ENCODE assay signal across 8 cellular contexts in the genomic region with DNA sequence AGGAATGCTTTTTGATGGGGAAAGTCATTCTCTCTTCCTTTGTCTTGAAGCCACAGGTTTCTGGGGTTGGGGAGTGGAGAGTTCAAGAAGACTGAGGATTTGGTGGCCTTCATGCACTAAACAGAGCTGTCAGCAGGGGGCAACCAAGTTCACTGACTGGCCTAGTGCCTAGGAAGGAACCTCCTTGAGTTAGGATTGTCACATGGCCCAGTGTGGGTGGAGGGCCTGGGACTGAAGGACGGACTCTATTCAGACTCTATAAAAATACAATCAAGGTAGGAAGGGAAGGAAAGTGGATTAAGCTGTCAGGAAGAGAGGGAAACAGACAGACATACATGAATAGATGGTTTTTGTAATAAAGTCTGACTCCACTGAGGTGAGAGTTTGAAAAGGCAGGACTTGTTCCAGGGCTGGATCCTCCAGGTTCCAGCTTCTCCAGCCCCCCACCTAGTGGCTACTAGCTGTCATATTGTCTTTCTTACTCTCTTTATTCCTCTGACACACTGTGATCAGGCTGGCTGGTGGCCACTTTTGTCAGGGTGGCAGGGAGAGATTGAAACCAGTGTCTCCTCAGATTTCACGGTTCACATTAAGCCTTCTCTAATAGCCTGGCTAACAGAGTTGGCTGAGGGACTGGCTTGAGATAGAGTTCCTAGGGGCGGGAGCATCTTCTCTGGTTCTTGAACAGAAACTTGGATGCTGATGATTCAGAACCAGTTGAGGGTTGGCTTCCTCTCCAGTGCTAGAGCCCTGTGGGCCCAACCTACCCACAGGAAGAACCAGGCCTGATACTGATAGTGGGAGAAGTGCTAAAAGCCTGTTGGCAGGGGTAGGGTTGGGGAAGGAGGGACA. TPM values are rescaled to one million over a fixed set of nuclear protein-coding genes. Genes with fewer than 3 reads are reported as not detected.
DNase-seq lines count a peak whose midpoint lies in the region; ATAC-seq and TF ChIP-seq lines count a peak whose summit lies in the region.

No MANE protein-coding gene starts in this region.

- H3K9me3 Mint-ChIP-seq in activated naive CD8-positive, alpha-beta T cell treated with anti-CD3 and anti-CD28 coated beads, Interleukin-2, amount 50 U/mL, for 24 hours, result no peaks in the 10 kb centered on the region

- H3K9me3 ChIP-seq in parathyroid adenoma (ENCODE audit: control insufficient read depth, low read length), result no peaks in the 10 kb centered on the region
- no peaks in the 10 kb centered on the region for H3K9me3 ChIP-seq in tibial nerve

- H3K9ac ChIP-seq in parathyroid adenoma, result no peak overlapping the region

- no peak overlapping the region for H3K4me2 ChIP-seq in parathyroid adenoma (ENCODE audit: low read length)

- H3K4me1 ChIP-seq in parathyroid adenoma (peaks cover 5% of the 10 kb centered on the region), tibial nerve (peaks cover 0 to 53% (median 49%) of the 10 kb centered on the region in 4 donors)

- peak; percentile 62 for TF ChIP-seq CTCF in parathyroid adenoma (IDR thresholded peaks at IDR 0.05)
- peak; percentile 67 to 93 (median 87) for TF ChIP-seq CTCF in tibial nerve (IDR thresholded peaks at IDR 0.05)

- H3K27me3 Mint-ChIP-seq in activated naive CD8-positive, alpha-beta T cell treated with anti-CD3 and anti-CD28 coated beads, Interleukin-2, amount 50 U/mL, for 24 hours, result no peaks in the 10 kb centered on the region

- H3K36me3 ChIP-seq in parathyroid adenoma (ENCODE audit: control insufficient read depth, insufficient read depth, low read length), result no peaks in the 10 kb centered on the region
- H3K36me3 ChIP-seq in tibial nerve, result peaks cover 0 to 20% (median 0%) of the 10 kb centered on the region in 3 donors

- H3K36me3 Mint-ChIP-seq in activated naive CD8-positive, alpha-beta T cell treated with anti-CD3 and anti-CD28 coated beads, Interleukin-2, amount 50 U/mL, for 24 hours (ENCODE audit: low read depth), result peaks cover 50% of the 10 kb centered on the region

- peak; percentile 93 for DNase-seq in GM03348 (ENCODE audit: low spot score)
- DNase-seq in Kasumi-1 (lab: John Stamatoyannopoulos, UW), result peak; percentile 94 to 95
- DNase-seq in SKM-1 (lab: John Stamatoyannopoulos, UW; ENCODE audit: unreplicated experiment), result peak; percentile 85
- DNase-seq in activated naive CD8-positive, alpha-beta T cell treated with anti-CD3 and anti-CD28 coated beads, Interleukin-2, amount 50 U/mL, for 24 hours, result peak; percentile 83
- DNase-seq in head of caudate nucleus, result peak; percentile 56 to 92 (median 82)
- DNase-seq in tibial nerve (ENCODE audit: low spot score in 2 of 2), result peak; percentile 74 to 91

- peak in 1 of 2 donors; percentile 58 for TF ChIP-seq EP300 in tibial nerve (IDR thresholded peaks at IDR 0.05)

- no peaks in the 10 kb centered on the region for H3K79me2 ChIP-seq in parathyroid adenoma

- H3K27me3 ChIP-seq in parathyroid adenoma (ENCODE audit: control insufficient read depth, insufficient read depth, low read length) (no peaks in the 10 kb centered on the region), tibial nerve (no peaks in the 10 kb centered on the region)

- intact Hi-C loops in head of caudate nucleus (cut with DNase I), result loop anchor here (5.0 kb wide), 2 partner anchors 44 to 46 kb away; a partner anchor contains a TSS

- peak overlapping the region; percentile 67 for H3K4me3 Mint-ChIP-seq in activated naive CD8-positive, alpha-beta T cell treated with anti-CD3 and anti-CD28 coated beads, Interleukin-2, amount 50 U/mL, for 24 hours

- peak overlapping the region; percentile 96 for H3K27ac Mint-ChIP-seq in activated naive CD8-positive, alpha-beta T cell treated with anti-CD3 and anti-CD28 coated beads, Interleukin-2, amount 50 U/mL, for 24 hours

- H3K4me1 Mint-ChIP-seq in activated naive CD8-positive, alpha-beta T cell treated with anti-CD3 and anti-CD28 coated beads, Interleukin-2, amount 50 U/mL, for 24 hours, result peaks cover 58% of the 10 kb centered on the region

- H3K4me3 ChIP-seq in parathyroid adenoma (ENCODE audit: low read depth, low read length) (peak overlapping the region; percentile 3), tibial nerve (no peak overlapping the region)

- TF ChIP-seq POLR2A in tibial nerve (IDR thresholded peaks at IDR 0.05), result peak in 1 of 2 donors; percentile 13

- no peak overlapping the region for H2AFZ ChIP-seq in parathyroid adenoma

- peak; percentile 74 for ATAC-seq in activated naive CD8-positive, alpha-beta T cell treated with anti-CD3 and anti-CD28 coated beads, Interleukin-2, amount 50 U/mL, for 24 hours
- ATAC-seq in GM19455 (IDR thresholded peaks at IDR 0.05; ENCODE audit: unreplicated experiment), result no peak

- WGBS in tibial nerve, 2 donors, result 38% methylated on average over 3 of the region's 3 CpGs

- H3K27ac ChIP-seq in parathyroid adenoma (peak overlapping the region; percentile 33), tibial nerve (peak overlapping the region; percentile 21 to 99 (median 96))

RNA-seq across cellular contexts. Expression of a gene that starts 4.1 kb away (rescaled TPM):
- 10 to 100 TPM; 49.6 to 97.2 (median 56.0) TPM for total RNA-seq in tibial nerve

RNA-seq across cellular contexts. Expression of a gene that starts 30.6 kb away (rescaled TPM):
- total RNA-seq in tibial nerve, result 10 to 100 TPM; 13.8 to 48.3 (median 19.7) TPM

RNA-seq across cellular contexts. Expression of a gene that starts 41.8 kb away (rescaled TPM):
- total RNA-seq in tibial nerve, result 10 to 100 TPM; 14.9 to 23.7 (median 20.0) TPM

RNA-seq across cellular contexts. Expression of a gene that starts 42.0 kb away (rescaled TPM):
- total RNA-seq in tibial nerve, result 1 to 10 TPM in 1 of 4 donors, not detected in 3; 4.8 TPM
